11 cellular contexts compared by ENCODE assay signal in genomic region chr6:134352786-134353480, GRCh38. TPM values are rescaled to one million over a fixed set of nuclear protein-coding genes. Genes with fewer than 3 reads are reported as not detected.
DNase-seq lines count a peak whose midpoint lies in the region; ATAC-seq and TF ChIP-seq lines count a peak whose summit lies in the region.
"Had no signal": no experiment of that assay in that cellular context is flagged by ENCODE, and none has a peak within 500 bp of the region (broad histone marks: within the 10 kb centered on the region; RNA-seq: fewer than 3 reads in every experiment).

No MANE protein-coding gene starts in this region.

- H3K4me1 ChIP-seq in SJCRH30, result no peaks in the 10 kb centered on the region; the same call in 1 of the 2 replicates
- H3K4me1 ChIP-seq: right atrium auricular region had no signal

- ATAC-seq in stimulated activated naive CD8-positive, alpha-beta T cell treated with anti-CD3 and anti-CD28 coated beads, Interleukin-15, amount 100 ng/mL, for 72 hours, result peak; percentile 93

- H3K36me3 ChIP-seq in SJCRH30, result no peaks in the 10 kb centered on the region
- H3K36me3 ChIP-seq: right atrium auricular region had no signal

- no peak overlapping the region for H3K4me3 ChIP-seq in fibroblast of villous mesenchyme (ENCODE audit: low read depth, low read length)
- H3K4me3 ChIP-seq in SJCRH30, result no peak overlapping the region
- H3K4me3 ChIP-seq: right atrium auricular region had no signal

- no peaks in the 10 kb centered on the region for H3K9me3 ChIP-seq in SJCRH30 (replicated peaks)
- H3K9me3 ChIP-seq: right atrium auricular region had no signal

- H3K27me3 ChIP-seq in SJCRH30, result no peaks in the 10 kb centered on the region
- H3K27me3 ChIP-seq: right atrium auricular region had no signal

- H3K9me3 Mint-ChIP-seq in T-helper 2 cell treated with Interferon-gamma antibody and Interleukin-4, amounts not matched to agents 5 μg/mL and 100 μg/mL, for 36 hours, result peaks cover 14% of the 10 kb centered on the region
- H3K9me3 Mint-ChIP-seq in stimulated activated naive CD8-positive, alpha-beta T cell treated with anti-CD3 and anti-CD28 coated beads, Interleukin-15, amount 100 ng/mL, for 72 hours, result peaks cover 10 to 27% of the 10 kb centered on the region in 2 donors

- TF ChIP-seq CTCF in fibroblast of villous mesenchyme (IDR thresholded peaks at IDR 0.05; ENCODE audit: insufficient read depth, low read depth, low read length), result no peak

- H3K27me3 Mint-ChIP-seq in T-helper 2 cell treated with Interferon-gamma antibody and Interleukin-4, amounts not matched to agents 5 μg/mL and 100 μg/mL, for 36 hours (ENCODE audit: low read depth), result no peaks in the 10 kb centered on the region
- H3K27me3 Mint-ChIP-seq in stimulated activated naive CD8-positive, alpha-beta T cell treated with anti-CD3 and anti-CD28 coated beads, Interleukin-15, amount 100 ng/mL, for 72 hours, result no peaks in the 10 kb centered on the region

- peaks cover 26% of the 10 kb centered on the region for H3K4me1 Mint-ChIP-seq in T-helper 2 cell treated with Interferon-gamma antibody and Interleukin-4, amounts not matched to agents 5 μg/mL and 100 μg/mL, for 36 hours (ENCODE audit: low read depth)
- peaks cover 30% of the 10 kb centered on the region for H3K4me1 Mint-ChIP-seq in stimulated activated naive CD8-positive, alpha-beta T cell treated with anti-CD3 and anti-CD28 coated beads, Interleukin-15, amount 100 ng/mL, for 72 hours

- no peak overlapping the region for H3K27ac Mint-ChIP-seq in T-helper 2 cell treated with Interferon-gamma antibody and Interleukin-4, amounts not matched to agents 5 μg/mL and 100 μg/mL, for 36 hours
- no peak overlapping the region for H3K27ac Mint-ChIP-seq in stimulated activated naive CD8-positive, alpha-beta T cell treated with anti-CD3 and anti-CD28 coated beads, Interleukin-15, amount 100 ng/mL, for 72 hours

- no peak overlapping the region for H3K4me3 Mint-ChIP-seq in T-helper 2 cell treated with Interferon-gamma antibody and Interleukin-4, amounts not matched to agents 5 μg/mL and 100 μg/mL, for 36 hours
- H3K4me3 Mint-ChIP-seq in stimulated activated naive CD8-positive, alpha-beta T cell treated with anti-CD3 and anti-CD28 coated beads, Interleukin-15, amount 100 ng/mL, for 72 hours, result peak overlapping the region in 1 of 2 donors; percentile 76

- no peak overlapping the region for H3K27ac ChIP-seq in SJCRH30
- H3K27ac ChIP-seq: right atrium auricular region had no signal

- DNase-seq in stimulated activated CD4-positive, alpha-beta T cell treated with anti-CD3 and anti-CD28 coated beads, Interleukin-15, amount 100 ng/mL, for 24 hours, result peak; percentile 37
- DNase-seq in stimulated activated CD4-positive, alpha-beta T cell treated with anti-CD3 and anti-CD28 coated beads, Interleukin-4, amount 100 ng/mL, for 4 hours, result no peak
- DNase-seq in T-helper 2 cell treated with Interferon-gamma antibody and Interleukin-4, amounts not matched to agents 5 μg/mL and 100 μg/mL, for 36 hours (ENCODE audit: low spot score), result peak; percentile 37
- peak; percentile 85 for DNase-seq in fibroblast of villous mesenchyme (ENCODE audit: low read depth)
- DNase-seq in stimulated activated naive CD8-positive, alpha-beta T cell treated with anti-CD3 and anti-CD28 coated beads, Interleukin-15, amount 100 ng/mL, for 72 hours, result peak; percentile 26 to 45
- DNase-seq in SJCRH30, result no peak
- no peak for DNase-seq in H4 (ENCODE audit: low spot score)
- DNase-seq in LoVo (ENCODE audit: low spot score), result no peak
- DNase-seq: NCI-H69, substantia nigra had no signal

- H3K36me3 Mint-ChIP-seq in T-helper 2 cell treated with Interferon-gamma antibody and Interleukin-4, amounts not matched to agents 5 μg/mL and 100 μg/mL, for 36 hours (ENCODE audit: low read depth), result no peaks in the 10 kb centered on the region

RNA-seq across cellular contexts. Expression of gene SGK1, which starts 35.0 kb away (rescaled TPM):
- total RNA-seq in fibroblast of villous mesenchyme, result 244 and 268 TPM in 2 replicates
- 1.6 and 1.7 TPM in 2 replicates for total RNA-seq in SJCRH30 (2014; rRNA removed; shearing (Covaris generic))
- 47.5 and 61.3 TPM in 2 replicates for total RNA-seq in H4 (2014; rRNA removed; shearing (Covaris generic))

Comparison
In these comparisons a context has a peak if more than half of its experiments do, and no peak if none do; other contexts are left out.
1. DNase-seq: peak in stimulated activated CD4-positive, alpha-beta T cell treated with anti-CD3 and anti-CD28 coated beads, Interleukin-15, amount 100 ng/mL, for 24 hours (single experiment), T-helper 2 cell treated with Interferon-gamma antibody and Interleukin-4, amounts not matched to agents 5 μg/mL and 100 μg/mL, for 36 hours (single experiment), fibroblast of villous mesenchyme (single experiment) and stimulated activated naive CD8-positive, alpha-beta T cell treated with anti-CD3 and anti-CD28 coated beads, Interleukin-15, amount 100 ng/mL, for 72 hours (2 of 2); none in stimulated activated CD4-positive, alpha-beta T cell treated with anti-CD3 and anti-CD28 coated beads, Interleukin-4, amount 100 ng/mL, for 4 hours (0 of 2), SJCRH30 (0 of 2), H4 (single experiment) and LoVo (single experiment).
2. RNA of gene SGK1, which starts 35.0 kb away (total RNA-seq): 244 to 268 TPM in fibroblast of villous mesenchyme and 47.5 to 61.3 TPM in H4; 1.6 to 1.7 TPM in SJCRH30; every median in the first group is over 10 times any median in the second.